In the genomic region with DNA sequence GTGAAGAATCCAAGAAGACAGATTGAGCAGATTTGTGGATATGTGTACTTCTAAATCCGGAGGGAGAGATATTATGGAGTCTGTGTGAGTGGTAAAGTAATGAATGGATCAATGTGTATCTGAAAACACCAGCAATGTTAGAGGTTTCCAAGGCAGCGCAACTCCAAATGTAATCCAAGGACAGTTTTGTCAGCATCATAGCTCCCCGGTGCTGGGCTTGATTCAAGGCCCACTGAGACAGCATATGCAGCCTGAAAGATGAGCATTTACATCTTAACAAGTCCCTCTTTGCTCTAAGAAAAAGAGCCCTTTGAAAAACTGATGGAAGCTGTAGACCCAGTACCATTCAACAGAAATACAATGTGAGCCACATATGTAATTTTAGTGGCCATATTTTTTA, we compare ENCODE assay signal across 8 cellular contexts.
"Had no signal": no experiment of that assay in that cellular context is flagged by ENCODE, and none has a peak within 500 bp of the region (broad histone marks: within the 10 kb centered on the region; RNA-seq: fewer than 3 reads in every experiment).

No MANE protein-coding gene starts in this region.

- DNase-seq: GM23248, GOT3, H7, HFFc6, IMR-90, KG1 had no signal

- H3K9me3 Mint-ChIP-seq: HFFc6 had no signal

- H3K4me3 Mint-ChIP-seq: HFFc6 had no signal

- ATAC-seq: HCT116, K562 had no signal
